1 cellular context compared by ENCODE assay signal in the genomic region with DNA sequence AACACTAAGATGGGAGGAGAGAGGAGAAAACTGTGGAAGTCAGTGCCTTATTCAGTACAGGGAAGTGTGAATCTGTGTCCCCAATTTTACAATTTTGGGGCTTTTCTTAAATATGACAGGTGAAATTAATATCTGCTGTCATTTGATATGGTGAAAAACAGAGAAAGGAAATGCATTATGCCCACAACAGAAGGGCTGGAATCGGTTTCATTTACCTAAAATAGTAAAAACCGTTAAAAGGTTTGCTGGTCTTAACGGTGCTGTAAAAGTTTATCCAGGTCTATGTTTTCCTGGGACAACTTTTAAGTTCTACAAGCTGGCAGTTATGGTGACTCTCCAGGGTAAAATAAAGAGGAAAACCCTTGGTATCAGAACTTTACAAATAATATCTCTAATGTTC.
TF ChIP-seq lines count a peak whose summit lies in the region.

No MANE protein-coding gene starts in this region.

TF ChIP-seq in GM12878, 131 proteins besides CTCF, POLR2A, EP300 and RAD21 (continued from another document):
- no peak for TF ChIP-seq WRNIP1 (IDR thresholded peaks at IDR 0.05; ENCODE audit: borderline replicate concordance, low read depth, low read length)
- TF ChIP-seq MEF2A (IDR thresholded peaks at IDR 0.05; ENCODE audit: insufficient read depth, low read depth, low read length): peak; percentile 95
- TF ChIP-seq IKZF2 (IDR thresholded peaks at IDR 0.05): peak; percentile 22 to 35; a peak in 2 of 4 replicates
- peak; percentile 85 for TF ChIP-seq RUNX3 (IDR thresholded peaks at IDR 0.05; ENCODE audit: low read length)
- no peak for TF ChIP-seq CBX3 (IDR thresholded peaks at IDR 0.05; ENCODE audit: borderline replicate concordance, low read depth)
- TF ChIP-seq NR2C2 (IDR thresholded peaks at IDR 0.05; ENCODE audit: borderline replicate concordance, control insufficient read depth, insufficient read length, low read depth): no peak
- TF ChIP-seq, protein P1, sequence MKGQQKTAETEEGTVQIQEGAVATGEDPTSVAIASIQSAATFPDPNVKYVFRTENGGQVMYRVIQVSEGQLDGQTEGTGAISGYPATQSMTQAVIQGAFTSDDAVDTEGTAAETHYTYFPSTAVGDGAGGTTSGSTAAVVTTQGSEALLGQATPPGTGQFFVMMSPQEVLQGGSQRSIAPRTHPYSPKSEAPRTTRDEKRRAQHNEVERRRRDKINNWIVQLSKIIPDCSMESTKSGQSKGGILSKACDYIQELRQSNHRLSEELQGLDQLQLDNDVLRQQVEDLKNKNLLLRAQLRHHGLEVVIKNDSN (IDR thresholded peaks at IDR 0.05; ENCODE audit: borderline replicate concordance, extremely low read length, insufficient read depth, low read depth, low read length): no peak
- no peak for TF ChIP-seq SREBF2 (IDR thresholded peaks at IDR 0.05; ENCODE audit: low read length)
- TF ChIP-seq GABPA (IDR thresholded peaks at IDR 0.05; ENCODE audit: low read depth): no peak
- TF ChIP-seq, protein P2, sequence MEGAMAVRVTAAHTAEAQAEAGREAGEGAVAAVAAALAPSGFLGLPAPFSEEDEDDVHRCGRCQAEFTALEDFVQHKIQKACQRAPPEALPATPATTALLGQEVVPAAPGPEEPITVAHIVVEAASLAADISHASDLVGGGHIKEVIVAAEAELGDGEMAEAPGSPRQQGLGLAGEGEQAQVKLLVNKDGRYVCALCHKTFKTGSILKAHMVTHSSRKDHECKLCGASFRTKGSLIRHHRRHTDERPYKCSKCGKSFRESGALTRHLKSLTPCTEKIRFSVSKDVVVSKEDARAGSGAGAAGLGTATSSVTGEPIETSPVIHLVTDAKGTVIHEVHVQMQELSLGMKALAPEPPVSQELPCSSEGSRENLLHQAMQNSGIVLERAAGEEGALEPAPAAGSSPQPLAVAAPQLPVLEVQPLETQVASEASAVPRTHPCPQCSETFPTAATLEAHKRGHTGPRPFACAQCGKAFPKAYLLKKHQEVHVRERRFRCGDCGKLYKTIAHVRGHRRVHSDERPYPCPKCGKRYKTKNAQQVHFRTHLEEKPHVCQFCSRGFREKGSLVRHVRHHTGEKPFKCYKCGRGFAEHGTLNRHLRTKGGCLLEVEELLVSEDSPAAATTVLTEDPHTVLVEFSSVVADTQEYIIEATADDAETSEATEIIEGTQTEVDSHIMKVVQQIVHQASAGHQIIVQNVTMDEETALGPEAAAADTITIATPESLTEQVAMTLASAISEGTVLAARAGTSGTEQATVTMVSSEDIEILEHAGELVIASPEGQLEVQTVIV (IDR thresholded peaks at IDR 0.05; ENCODE audit: borderline replicate concordance, partially characterized antibody): no peak
- TF ChIP-seq ZZZ3 (IDR thresholded peaks at IDR 0.05; ENCODE audit: control insufficient read depth, insufficient read length, low read depth): no peak
- TF ChIP-seq, protein P3, sequence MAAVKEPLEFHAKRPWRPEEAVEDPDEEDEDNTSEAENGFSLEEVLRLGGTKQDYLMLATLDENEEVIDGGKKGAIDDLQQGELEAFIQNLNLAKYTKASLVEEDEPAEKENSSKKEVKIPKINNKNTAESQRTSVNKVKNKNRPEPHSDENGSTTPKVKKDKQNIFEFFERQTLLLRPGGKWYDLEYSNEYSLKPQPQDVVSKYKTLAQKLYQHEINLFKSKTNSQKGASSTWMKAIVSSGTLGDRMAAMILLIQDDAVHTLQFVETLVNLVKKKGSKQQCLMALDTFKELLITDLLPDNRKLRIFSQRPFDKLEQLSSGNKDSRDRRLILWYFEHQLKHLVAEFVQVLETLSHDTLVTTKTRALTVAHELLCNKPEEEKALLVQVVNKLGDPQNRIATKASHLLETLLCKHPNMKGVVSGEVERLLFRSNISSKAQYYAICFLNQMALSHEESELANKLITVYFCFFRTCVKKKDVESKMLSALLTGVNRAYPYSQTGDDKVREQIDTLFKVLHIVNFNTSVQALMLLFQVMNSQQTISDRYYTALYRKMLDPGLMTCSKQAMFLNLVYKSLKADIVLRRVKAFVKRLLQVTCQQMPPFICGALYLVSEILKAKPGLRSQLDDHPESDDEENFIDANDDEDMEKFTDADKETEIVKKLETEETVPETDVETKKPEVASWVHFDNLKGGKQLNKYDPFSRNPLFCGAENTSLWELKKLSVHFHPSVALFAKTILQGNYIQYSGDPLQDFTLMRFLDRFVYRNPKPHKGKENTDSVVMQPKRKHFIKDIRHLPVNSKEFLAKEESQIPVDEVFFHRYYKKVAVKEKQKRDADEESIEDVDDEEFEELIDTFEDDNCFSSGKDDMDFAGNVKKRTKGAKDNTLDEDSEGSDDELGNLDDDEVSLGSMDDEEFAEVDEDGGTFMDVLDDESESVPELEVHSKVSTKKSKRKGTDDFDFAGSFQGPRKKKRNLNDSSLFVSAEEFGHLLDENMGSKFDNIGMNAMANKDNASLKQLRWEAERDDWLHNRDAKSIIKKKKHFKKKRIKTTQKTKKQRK (IDR thresholded peaks at IDR 0.05; ENCODE audit: low read depth, low read length): no peak
- peak; percentile 78 for TF ChIP-seq FOXM1 (IDR thresholded peaks at IDR 0.05; ENCODE audit: low read depth, low read length)
